ENCODE assay signal across 1 cellular context in the genomic region with DNA sequence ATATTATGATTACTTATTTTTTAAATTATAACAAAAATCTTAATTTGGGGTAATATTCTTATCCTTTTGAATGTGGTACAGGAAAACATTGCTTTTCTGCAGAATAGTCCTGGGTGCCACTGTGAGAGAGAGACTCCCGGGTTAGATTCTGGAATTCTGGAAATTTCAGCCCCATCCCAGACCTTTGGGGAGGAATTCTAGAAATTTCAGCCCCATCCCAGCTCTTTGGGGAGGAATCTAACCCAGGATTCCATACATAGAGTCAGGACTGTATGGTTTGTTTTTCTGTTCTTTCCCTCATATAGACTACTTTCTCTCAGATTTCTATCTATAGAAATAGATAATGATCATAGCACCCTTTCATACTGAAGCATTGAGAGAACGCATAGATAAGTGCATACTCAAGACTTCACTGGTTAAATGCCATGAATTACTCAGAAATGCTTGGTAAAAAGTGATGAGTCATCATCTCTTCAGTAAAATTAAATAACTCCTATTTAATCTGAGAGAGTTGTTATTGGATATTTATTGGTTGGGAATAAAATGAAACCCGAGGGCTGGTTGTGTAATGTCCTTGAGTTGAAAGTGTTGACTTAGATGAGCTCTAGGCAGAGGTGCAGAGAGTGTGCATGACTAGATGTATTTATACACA.
TF ChIP-seq lines count a peak whose summit lies in the region.

No MANE protein-coding gene starts in this region.

TF ChIP-seq in SK-N-SH, 30 proteins besides CTCF, POLR2A, EP300 and RAD21:
- TF ChIP-seq FOSL2 (IDR thresholded peaks at IDR 0.05; ENCODE audit: borderline replicate concordance, low read depth) (peak; percentile 54), MXI1 (IDR thresholded peaks at IDR 0.05; ENCODE audit: low read depth, low read length) (no peak), JUND (IDR thresholded peaks at IDR 0.05) (peak; percentile 55), TEAD4 (IDR thresholded peaks at IDR 0.05; ENCODE audit: borderline replicate concordance, insufficient read depth) (peak; percentile 49; the same call in 1 of the 2 replicates), TCF12 (IDR thresholded peaks at IDR 0.05) (peak; percentile 45; the same call in 1 of the 2 replicates), ELF1 (IDR thresholded peaks at IDR 0.05) (no peak), POLR2AphosphoS5 (IDR thresholded peaks at IDR 0.05; ENCODE audit: low read depth, low read length) (peak; percentile 12; the same call in 1 of the 2 replicates), NFIC (IDR thresholded peaks at IDR 0.05; ENCODE audit: borderline replicate concordance) (peak; percentile 20; the same call in 1 of the 2 replicates), EZH2phosphoT487 (IDR thresholded peaks at IDR 0.05; ENCODE audit: borderline replicate concordance, low read depth) (no peak)
- TF ChIP-seq, protein P1, sequence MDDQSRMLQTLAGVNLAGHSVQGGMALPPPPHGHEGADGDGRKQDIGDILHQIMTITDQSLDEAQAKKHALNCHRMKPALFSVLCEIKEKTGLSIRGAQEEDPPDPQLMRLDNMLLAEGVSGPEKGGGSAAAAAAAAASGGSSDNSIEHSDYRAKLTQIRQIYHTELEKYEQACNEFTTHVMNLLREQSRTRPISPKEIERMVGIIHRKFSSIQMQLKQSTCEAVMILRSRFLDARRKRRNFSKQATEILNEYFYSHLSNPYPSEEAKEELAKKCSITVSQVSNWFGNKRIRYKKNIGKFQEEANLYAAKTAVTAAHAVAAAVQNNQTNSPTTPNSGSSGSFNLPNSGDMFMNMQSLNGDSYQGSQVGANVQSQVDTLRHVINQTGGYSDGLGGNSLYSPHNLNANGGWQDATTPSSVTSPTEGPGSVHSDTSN (IDR thresholded peaks at IDR 0.05): peak; percentile 18; the same call in 1 of the 2 replicates
